13 cellular contexts compared by ENCODE assay signal in the genomic region with DNA sequence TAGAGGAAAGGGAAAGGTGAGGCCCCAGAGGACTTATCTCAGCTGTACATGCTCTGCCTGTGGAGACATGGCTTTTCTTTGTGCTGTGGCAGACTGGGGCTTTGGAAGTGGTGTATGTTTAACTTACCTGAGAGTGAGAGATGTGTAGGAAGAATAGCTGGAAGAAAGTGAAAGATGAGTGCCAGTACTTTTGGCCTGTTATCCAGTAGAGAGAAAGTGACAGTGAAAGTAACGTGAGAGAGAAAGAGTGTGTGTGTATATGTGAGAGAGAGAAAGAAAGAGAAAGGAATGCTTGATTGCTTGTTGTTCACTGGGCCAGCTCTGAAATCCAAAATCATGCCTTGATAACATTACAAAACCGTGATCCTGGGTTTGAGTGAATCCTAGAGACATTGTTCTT. TPM values are rescaled to one million over a fixed set of nuclear protein-coding genes. Genes with fewer than 3 reads are reported as not detected.
DNase-seq lines count a peak whose midpoint lies in the region; ATAC-seq, FAIRE-seq and TF ChIP-seq lines count a peak whose summit lies in the region.
"Had no signal": no experiment of that assay in that cellular context is flagged by ENCODE, and none has a peak within 500 bp of the region (broad histone marks: within the 10 kb centered on the region; RNA-seq: fewer than 3 reads in every experiment).

No MANE protein-coding gene starts in this region.

- H4K20me1 ChIP-seq in BLaER1 (no peaks in the 10 kb centered on the region), GM12878 (ENCODE audit: control insufficient read depth, insufficient read depth) (no peaks in the 10 kb centered on the region), neural progenitor cell (ENCODE audit: low read depth) (peaks cover 13% of the 10 kb centered on the region)

- H3K79me1 ChIP-seq in mesenchymal stem cell (replicated peaks; ENCODE audit: low read length, poor library complexity, severe bottlenecking) = peaks cover 1% of the 10 kb centered on the region

- DNase-seq in GM12891 (ENCODE audit: insufficient read length, low spot score) = no peak
- no peak for DNase-seq in GM12878 (ENCODE audit: low read depth, low spot score)
- no peak for DNase-seq in neural progenitor cell (ENCODE audit: low spot score)
- no peak for DNase-seq in mesenchymal stem cell
- DNase-seq in adrenal gland = no peak
- DNase-seq in foreskin melanocyte = no peak
- DNase-seq in NCI-H510A treated with DMSO at 0.1 percent for 48 hours (lab: John Stamatoyannopoulos, UW) = no peak
- DNase-seq: NCI-H1048 had no signal

- no peak for ATAC-seq in GM12878

- H3K4me1 ChIP-seq in BLaER1 (peaks cover 100% of the 10 kb centered on the region), GM12878 (ENCODE audit: control insufficient read depth, insufficient read depth, low read length) (peaks cover 35% of the 10 kb centered on the region), neural progenitor cell (peaks cover 34% of the 10 kb centered on the region), mesenchymal stem cell (ENCODE audit: control insufficient read depth, insufficient read depth, low read depth, low read length) (peaks cover 13% of the 10 kb centered on the region), adrenal gland (replicated peaks in 1 of 2) (peaks cover 0 to 15% of the 10 kb centered on the region in 2 donors)

- H3K36me3 ChIP-seq in BLaER1 (no peaks in the 10 kb centered on the region), GM12878 (ENCODE audit: control insufficient read depth in 2 of 2, insufficient read depth in 2 of 2, low read length in 1 of 2) (no peaks in the 10 kb centered on the region), neural progenitor cell (no peaks in the 10 kb centered on the region), mesenchymal stem cell (ENCODE audit: control insufficient read depth in 1 of 2, insufficient read depth in 2 of 2, low read depth in 1 of 2, low read length in 2 of 2) (peaks cover 3 to 24% of the 10 kb centered on the region in 2 experiments), adrenal gland (replicated peaks in 1 of 2) (no peaks in the 10 kb centered on the region)

- 44% methylated on average over 2 of the region's 2 CpGs for WGBS in GM12878 (ENCODE audit: insufficient coverage, insufficient replicate concordance, low lambda C conversion rate, missing lambda C conversion rate)
- WGBS in mesenchymal stem cell = 89% methylated on average over 2 of the region's 2 CpGs
- WGBS in adrenal gland, 4 donors = 88 to 93% (median 89%) methylated on average over 2 of the region's 2 CpGs

- SMC1A ChIA-PET in GM12878 (lab: Charles Lee; ENCODE audit: uncharacterized antibody, unreplicated experiment) = interaction anchor here (1.3 to 2.2 kb wide), 6 partner anchors 13 to 162 kb away, joined by 3 to 8 read pairs (median 6); no protein-coding TSS in a partner anchor

- H3K79me2 ChIP-seq in GM12878 (ENCODE audit: control insufficient read depth, insufficient read depth, low read length) = no peaks in the 10 kb centered on the region
- H3K79me2 ChIP-seq in neural progenitor cell (ENCODE audit: low read depth) = no peaks in the 10 kb centered on the region

- no peak overlapping the region for H3K23ac ChIP-seq in mesenchymal stem cell (ENCODE audit: low read length in 2 of 2)

- H3K4me3 Mint-ChIP-seq in neural progenitor cell = no peak overlapping the region

- RAD21 ChIA-PET in GM12878 (lab: Charles Lee; ENCODE audit: unreplicated experiment) = interaction anchor here (2.0 to 6.5 kb wide), 2 partner anchors 16 to 116 kb away, joined by 8 to 75 read pairs; no protein-coding TSS in a partner anchor

- H3K4me3 ChIP-seq in BLaER1 (no peak overlapping the region), GM12878 (no peak overlapping the region), neural progenitor cell (no peak overlapping the region), mesenchymal stem cell (ENCODE audit: insufficient read depth in 1 of 2, low read depth in 1 of 2, low read length in 2 of 2) (no peak overlapping the region), adrenal gland (no peak overlapping the region)
- H3K4me3 ChIP-seq: testis had no signal

- no peak overlapping the region for H4K91ac ChIP-seq in mesenchymal stem cell (ENCODE audit: low read length)

- H2BK12ac ChIP-seq in mesenchymal stem cell (ENCODE audit: low read length in 2 of 2) = no peak overlapping the region

- intact Hi-C loops in GM12878 (cut with micrococcal nuclease; ENCODE audit: unreplicated experiment) (loop anchor here (5.0 kb wide), 2 partner anchors 67 to 287 kb away; no protein-coding TSS in a partner anchor), adrenal gland (cut with DNase I) (loop anchor here (5.0 to 10.0 kb wide), 3 partner anchors 114 to 404 kb away; no protein-coding TSS in a partner anchor)

- peaks cover 1% of the 10 kb centered on the region for H3K36me3 Mint-ChIP-seq in neural progenitor cell

- BruUV-seq in GM12878 (replicated peaks; lab: Mats Ljungman, UMichigan) = no TSS peak

- H3K4ac ChIP-seq in mesenchymal stem cell (ENCODE audit: low read depth in 1 of 2, low read length in 2 of 2) = no peak overlapping the region

- H3K14ac ChIP-seq in mesenchymal stem cell (ENCODE audit: low read length in 2 of 2) = no peak overlapping the region

- H3K4me2 ChIP-seq in BLaER1 = peak overlapping the region; percentile 79
- H3K4me2 ChIP-seq in GM12878 (ENCODE audit: control insufficient read depth, insufficient read depth) = no peak overlapping the region
- H3K4me2 ChIP-seq in neural progenitor cell = no peak overlapping the region
- H3K4me2 ChIP-seq in mesenchymal stem cell (ENCODE audit: low read length, poor library complexity, severe bottlenecking) = no peak overlapping the region

- H3K27ac ChIP-seq in BLaER1 (peak overlapping the region; percentile 11; the same call in 1 of the 2 replicates), GM12878 (ENCODE audit: control insufficient read depth, insufficient read depth) (no peak overlapping the region), neural progenitor cell (no peak overlapping the region), mesenchymal stem cell (ENCODE audit: low read length, poor library complexity, severe bottlenecking) (no peak overlapping the region), adrenal gland (no peak overlapping the region)
- H3K27ac ChIP-seq: testis had no signal

- peaks cover 26% of the 10 kb centered on the region for H3F3A ChIP-seq in neural progenitor cell (ENCODE audit: low read depth)

- CTCF ChIA-PET in GM12878 (lab: Yijun Ruan, JAX) = interaction anchor here (1.8 to 6.6 kb wide), 2 partner anchors 15 to 114 kb away, joined by 5 to 182 read pairs; no protein-coding TSS in a partner anchor

- TF ChIP-seq CTCF in GM12878 (IDR thresholded peaks at IDR 0.05 in 2 of 3, conservative IDR thresholded peaks at IDR 0.05 in 1 of 3; ENCODE audit: control insufficient read depth in 2 of 3, extremely low read depth in 1 of 3, insufficient read depth in 1 of 3, low read depth in 3 of 3, low read length in 3 of 3) = no peak
- TF ChIP-seq CTCF in neural progenitor cell (IDR thresholded peaks at IDR 0.05) = no peak
- no peak for TF ChIP-seq CTCF in adrenal gland (IDR thresholded peaks at IDR 0.05)

- POLR2A ChIA-PET in GM12878 (lab: Charles Lee) = no interaction called here

- no peak overlapping the region for H2AK5ac ChIP-seq in mesenchymal stem cell (ENCODE audit: low read length, severe bottlenecking)

- peaks cover 73% of the 10 kb centered on the region for H3K4me1 Mint-ChIP-seq in neural progenitor cell

- no peaks in the 10 kb centered on the region for H3K9me3 Mint-ChIP-seq in neural progenitor cell
- H3K9me3 Mint-ChIP-seq: activated T-cell treated with anti-CD3 and anti-CD28 coated beads, Interleukin-2, amount 50 U/mL, for 72 hours; IgD-negative memory B cell had no signal

- TF ChIP-seq EP300 in GM12878 (IDR thresholded peaks at IDR 0.05; ENCODE audit: borderline replicate concordance in 1 of 2, control insufficient read depth in 1 of 2, low read depth in 2 of 2, low read length in 2 of 2) = no peak

- TF ChIP-seq POLR2A in GM12891 (IDR thresholded peaks at IDR 0.05; ENCODE audit: low read depth, low read length) = no peak
- no peak for TF ChIP-seq POLR2A in GM12878 (IDR thresholded peaks at IDR 0.05; ENCODE audit: low read depth, low read length)
- TF ChIP-seq POLR2A in adrenal gland (IDR thresholded peaks at IDR 0.05) = no peak

- H3K27me3 ChIP-seq in BLaER1 = no peaks in the 10 kb centered on the region
- H3K27me3 ChIP-seq in GM12878 (replicated peaks in 1 of 2; ENCODE audit: control insufficient read depth in 2 of 2, insufficient read depth in 2 of 2, low read length in 1 of 2) = no peaks in the 10 kb centered on the region
- no peaks in the 10 kb centered on the region for H3K27me3 ChIP-seq in neural progenitor cell
- no peaks in the 10 kb centered on the region for H3K27me3 ChIP-seq in mesenchymal stem cell (ENCODE audit: control insufficient read depth in 1 of 2, insufficient read depth in 1 of 2, low read length in 2 of 2)
- H3K27me3 ChIP-seq in adrenal gland = no peaks in the 10 kb centered on the region
- H3K27me3 ChIP-seq: testis had no signal

- FAIRE-seq in GM12891 (lab: Jason Lieb, UNC) = peak; percentile 63
- peak; percentile 18 for FAIRE-seq in GM12878 (lab: Jason Lieb, UNC)
- FAIRE-seq: RCC 7860 had no signal

- H4K8ac ChIP-seq in mesenchymal stem cell (ENCODE audit: low read length) = no peak overlapping the region

- H3K9ac ChIP-seq in BLaER1 = peak overlapping the region; percentile 11; the same call in 1 of the 2 replicates
- H3K9ac ChIP-seq in GM12878 (ENCODE audit: control insufficient read depth, insufficient read depth, low read length) = no peak overlapping the region
- no peak overlapping the region for H3K9ac ChIP-seq in neural progenitor cell
- H3K9ac ChIP-seq in mesenchymal stem cell (ENCODE audit: low read length) = no peak overlapping the region

- no peak overlapping the region for H2BK5ac ChIP-seq in mesenchymal stem cell (ENCODE audit: low read depth, low read length, poor library complexity, severe bottlenecking)

- peaks cover 5% of the 10 kb centered on the region for H3K27me3 Mint-ChIP-seq in neural progenitor cell (ENCODE audit: insufficient read depth, low read depth)
- H3K27me3 Mint-ChIP-seq: IgD-negative memory B cell had no signal

- peak overlapping the region; percentile 1 for H3K27ac Mint-ChIP-seq in neural progenitor cell

- no peaks in the 10 kb centered on the region for H3K9me3 ChIP-seq in BLaER1
- H3K9me3 ChIP-seq in GM12878 (replicated peaks; ENCODE audit: control insufficient read depth, insufficient read depth, low read length) = no peaks in the 10 kb centered on the region
- no peaks in the 10 kb centered on the region for H3K9me3 ChIP-seq in neural progenitor cell (ENCODE audit: low read depth)
- H3K9me3 ChIP-seq in mesenchymal stem cell (ENCODE audit: control insufficient read depth, low read length) = no peaks in the 10 kb centered on the region
- no peaks in the 10 kb centered on the region for H3K9me3 ChIP-seq in adrenal gland (replicated peaks in 1 of 3)
- H3K9me3 ChIP-seq: testis had no signal

- H2BK120ac ChIP-seq in mesenchymal stem cell (ENCODE audit: low read depth, low read length) = no peak overlapping the region

- no peak overlapping the region for H2BK15ac ChIP-seq in mesenchymal stem cell (ENCODE audit: low read depth, poor library complexity, severe bottlenecking)

- no peak for TF ChIP-seq RAD21 in GM12878 (IDR thresholded peaks at IDR 0.05; ENCODE audit: insufficient read depth, low read depth, low read length)

- no peak overlapping the region for H2AFZ ChIP-seq in GM12878 (ENCODE audit: control insufficient read depth, low read depth, low read length)
- H2AFZ ChIP-seq in neural progenitor cell (replicated peaks) = no peak overlapping the region
- no peak overlapping the region for H2AFZ ChIP-seq in mesenchymal stem cell (ENCODE audit: low read depth, low read length)

- no peak overlapping the region for H3K18ac ChIP-seq in mesenchymal stem cell (ENCODE audit: low read depth in 1 of 2, low read length in 2 of 2)

- in situ Hi-C loops in GM12878 (cut with MboI) = loop anchor here (5.0 kb wide), 3 partner anchors 122 to 402 kb away; a partner anchor contains a TSS

RNA-seq across cellular contexts. Expression of a gene that starts 25.5 kb away (rescaled TPM):
- 1.1 TPM for polyA plus RNA-seq in GM12891 (2012; ENCODE audit: low read depth, missing spikeins)
- total RNA-seq in GM12878 (2013; cell fraction: nucleolus; rRNA removed) = 1.7 and 3.9 TPM in 2 replicates
- total RNA-seq in GM12878 (2014; rRNA removed) = 2.7 and 5.0 TPM in 2 replicates
- total RNA-seq in GM12878 (2014; rRNA removed; fragmentation: Illumina TruSeq; extraction: Trizol) = 3.3 and 3.4 TPM in 2 replicates
- total RNA-seq in GM12878 (2021) = 4.3 and 4.7 TPM in 2 replicates
- 0.73 TPM for polyA plus RNA-seq in GM12878 (2011; ENCODE audit: low read depth)
- 3.4 and 3.8 TPM in 2 replicates for polyA plus RNA-seq in GM12878 (2011; rRNA removed)
- 1.6 and 1.9 TPM in 2 replicates for polyA plus RNA-seq in GM12878 (2011; cell fraction: cytosol; rRNA removed)
- 3.7 and 4.9 TPM in 2 replicates for polyA plus RNA-seq in GM12878 (2011; cell fraction: nucleus; rRNA removed)
- polyA plus RNA-seq in GM12878 (2012) = 0.80 and 1.1 TPM in 2 replicates
- 3.3 and 3.8 TPM in 2 replicates for polyA plus RNA-seq in GM12878 (2014; fragmentation: Illumina TruSeq; extraction: Trizol)
- polyA plus RNA-seq in GM12878 (2014; fragmentation: Nextera tagmentation; extraction: Ambion mirVana) = under 1 TPM; 0.52 to 0.77 TPM
- polyA plus RNA-seq in GM12878 (2014; rRNA removed) = 3.0 and 3.3 TPM in 2 replicates
- polyA plus RNA-seq in GM12878 (2016; fragmentation: Nextera tagmentation; extraction: Ambion mirVana) = 1 to 10 TPM in 1 of 2 experiments, under 1 TPM in 1; 0.52 to 1.9 TPM
- 2.0 and 2.1 TPM in 2 replicates for polyA minus RNA-seq in GM12878 (2011; rRNA and poly(A)+ RNA removed)
- polyA minus RNA-seq in GM12878 (2011; cell fraction: cytosol; rRNA and poly(A)+ RNA removed) = 0.83 and 1.7 TPM in 2 replicates
- 0.85 and 1.5 TPM in 2 replicates for polyA minus RNA-seq in GM12878 (2011; cell fraction: nucleus; rRNA and poly(A)+ RNA removed)
- total RNA-seq in neural progenitor cell (ENCODE audit: low replicate concordance) = 12.6 and 18.0 TPM in 2 replicates
- 2.0 TPM for polyA plus RNA-seq in mesenchymal stem cell (2013, experiment 1 of 2)
- polyA plus RNA-seq in mesenchymal stem cell (2013, experiment 2 of 2) = 2.1 TPM
- 10 to 100 TPM in 1 of 8 donors, 1 to 10 TPM in 7; 4.6 to 15.6 (median 6.9) TPM for total RNA-seq in adrenal gland
- 10 to 100 TPM in 1 of 3 donors, 1 to 10 TPM in 2; 6.6 to 11.3 (median 9.6) TPM for polyA plus RNA-seq in adrenal gland
